Comparison of ENCODE assay signal across 7 cellular contexts in the genomic region with DNA sequence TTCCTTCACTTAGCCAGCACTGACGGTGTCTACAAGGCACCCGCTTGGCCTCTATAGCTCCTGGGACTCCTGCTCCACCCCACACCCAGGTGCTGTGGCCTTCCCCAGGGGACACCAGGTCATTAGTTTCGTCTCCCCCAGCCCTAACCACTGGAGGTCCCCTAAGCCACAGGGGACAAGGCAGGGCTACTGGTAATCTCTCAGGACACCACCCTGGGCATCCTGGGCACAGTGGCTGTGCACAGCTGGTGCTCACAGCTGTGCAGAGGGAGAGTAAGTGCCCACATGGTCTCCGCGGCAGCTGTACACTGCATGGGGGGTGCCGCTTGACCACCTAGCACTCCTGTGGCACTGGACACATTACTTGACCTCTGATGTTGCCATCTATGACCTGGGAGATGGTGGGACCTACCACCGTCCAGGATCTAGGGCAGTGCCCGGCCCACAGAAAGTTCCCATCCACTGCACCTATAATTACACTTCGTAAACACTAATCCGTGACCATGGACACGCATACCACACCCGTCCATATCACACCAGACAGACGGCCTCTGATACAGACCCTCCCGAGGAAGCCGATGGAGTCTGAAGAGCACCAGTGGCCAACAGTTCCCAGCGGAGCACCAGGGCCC.
DNase-seq lines count a peak whose midpoint lies in the region; ATAC-seq and TF ChIP-seq lines count a peak whose summit lies in the region.

No MANE protein-coding gene starts in this region.

- H3K4me1 ChIP-seq in fibroblast of lung (ENCODE audit: control insufficient read depth, extremely low read depth, insufficient read depth, low read length) = peaks cover 29% of the 10 kb centered on the region

- H3K9me3 ChIP-seq in fibroblast of lung (ENCODE audit: control insufficient read depth, insufficient read depth, low read depth, low read length) = no peaks in the 10 kb centered on the region

- peak overlapping the region; percentile 49 for H2AFZ ChIP-seq in fibroblast of lung (ENCODE audit: low read length)

- H3K27me3 ChIP-seq in fibroblast of lung (ENCODE audit: control insufficient read depth, insufficient read depth, low read length) = no peaks in the 10 kb centered on the region

- no peak for TF ChIP-seq POLR2A in NB4 (IDR thresholded peaks at IDR 0.05; ENCODE audit: extremely low read depth, insufficient read length)

- H3K36me3 Mint-ChIP-seq in stimulated activated effector memory CD8-positive, alpha-beta T cell treated with anti-CD3 and anti-CD28 coated beads, Interleukin-12 subunit alpha, Interleukin-12 subunit beta, amount 100 ng/mL, for 72 hours = peaks cover 33% of the 10 kb centered on the region

- no peak overlapping the region for H3K9ac ChIP-seq in fibroblast of lung (ENCODE audit: insufficient read depth, low read length)

- H3K4me3 Mint-ChIP-seq in stimulated activated effector memory CD8-positive, alpha-beta T cell treated with anti-CD3 and anti-CD28 coated beads, Interleukin-12 subunit alpha, Interleukin-12 subunit beta, amount 100 ng/mL, for 72 hours = peak overlapping the region; percentile 90

- H4K20me1 ChIP-seq in fibroblast of lung (ENCODE audit: control insufficient read depth, extremely low read depth, insufficient read depth, low read length) = no peaks in the 10 kb centered on the region

- peak overlapping the region; percentile 96 for H3K27ac Mint-ChIP-seq in stimulated activated effector memory CD8-positive, alpha-beta T cell treated with anti-CD3 and anti-CD28 coated beads, Interleukin-12 subunit alpha, Interleukin-12 subunit beta, amount 100 ng/mL, for 72 hours

- ATAC-seq in GM21515 (IDR thresholded peaks at IDR 0.05; ENCODE audit: unreplicated experiment) = peak; percentile 4
- peak; percentile 31 for ATAC-seq in stimulated activated effector memory CD8-positive, alpha-beta T cell treated with anti-CD3 and anti-CD28 coated beads, Interleukin-12 subunit alpha, Interleukin-12 subunit beta, amount 100 ng/mL, for 72 hours

- peak overlapping the region; percentile 32 for H3K4me2 ChIP-seq in fibroblast of lung (ENCODE audit: extremely low read depth, insufficient read depth, low read length)

- H3K79me2 ChIP-seq in fibroblast of lung (ENCODE audit: control insufficient read depth, insufficient read depth, low read length) = peaks cover 11% of the 10 kb centered on the region

- peak overlapping the region; percentile 83 for H3K27ac ChIP-seq in fibroblast of lung (ENCODE audit: insufficient read depth, low read length)

- H3K36me3 ChIP-seq in fibroblast of lung (ENCODE audit: control insufficient read depth, insufficient read depth, low read length) = no peaks in the 10 kb centered on the region

- H3K4me3 ChIP-seq in NB4 (ENCODE audit: low read depth, low read length) = peak overlapping the region; percentile 56
- H3K4me3 ChIP-seq in fibroblast of lung (replicated peaks in 1 of 4; ENCODE audit: control extremely low read depth in 1 of 4, insufficient read depth in 1 of 4, low read depth in 3 of 4, low read length in 4 of 4) = no peak overlapping the region

- peak; percentile 27 for DNase-seq in NB4 (ENCODE audit: low read depth)
- DNase-seq in fibroblast of lung (ENCODE audit: low read depth in 2 of 2) = no peak
- DNase-seq in stimulated activated effector memory CD8-positive, alpha-beta T cell treated with anti-CD3 and anti-CD28 coated beads, Interleukin-12 subunit alpha, Interleukin-12 subunit beta, amount 100 ng/mL, for 72 hours (ENCODE audit: low spot score in 2 of 2) = no peak
- no peak for DNase-seq in NCI-H187 (lab: John Stamatoyannopoulos, UW)
- DNase-seq in middle frontal gyrus (ENCODE audit: extremely low spot score, low spot score) = no peak
- DNase-seq in OCI-M1 (lab: John Stamatoyannopoulos, UW) = no peak

- TF ChIP-seq CTCF in NB4 (IDR thresholded peaks at IDR 0.05; ENCODE audit: low read depth, low read length) = no peak
- no peak for TF ChIP-seq CTCF in fibroblast of lung (conservative IDR thresholded peaks at IDR 0.05 in 1 of 2, IDR thresholded peaks at IDR 0.05 in 1 of 2; ENCODE audit: low read depth in 1 of 2, low read length in 2 of 2)

- H3K4me1 Mint-ChIP-seq in stimulated activated effector memory CD8-positive, alpha-beta T cell treated with anti-CD3 and anti-CD28 coated beads, Interleukin-12 subunit alpha, Interleukin-12 subunit beta, amount 100 ng/mL, for 72 hours = peaks cover 86% of the 10 kb centered on the region

- no peaks in the 10 kb centered on the region for H3K9me3 Mint-ChIP-seq in stimulated activated effector memory CD8-positive, alpha-beta T cell treated with anti-CD3 and anti-CD28 coated beads, Interleukin-12 subunit alpha, Interleukin-12 subunit beta, amount 100 ng/mL, for 72 hours
